In the genomic region with DNA sequence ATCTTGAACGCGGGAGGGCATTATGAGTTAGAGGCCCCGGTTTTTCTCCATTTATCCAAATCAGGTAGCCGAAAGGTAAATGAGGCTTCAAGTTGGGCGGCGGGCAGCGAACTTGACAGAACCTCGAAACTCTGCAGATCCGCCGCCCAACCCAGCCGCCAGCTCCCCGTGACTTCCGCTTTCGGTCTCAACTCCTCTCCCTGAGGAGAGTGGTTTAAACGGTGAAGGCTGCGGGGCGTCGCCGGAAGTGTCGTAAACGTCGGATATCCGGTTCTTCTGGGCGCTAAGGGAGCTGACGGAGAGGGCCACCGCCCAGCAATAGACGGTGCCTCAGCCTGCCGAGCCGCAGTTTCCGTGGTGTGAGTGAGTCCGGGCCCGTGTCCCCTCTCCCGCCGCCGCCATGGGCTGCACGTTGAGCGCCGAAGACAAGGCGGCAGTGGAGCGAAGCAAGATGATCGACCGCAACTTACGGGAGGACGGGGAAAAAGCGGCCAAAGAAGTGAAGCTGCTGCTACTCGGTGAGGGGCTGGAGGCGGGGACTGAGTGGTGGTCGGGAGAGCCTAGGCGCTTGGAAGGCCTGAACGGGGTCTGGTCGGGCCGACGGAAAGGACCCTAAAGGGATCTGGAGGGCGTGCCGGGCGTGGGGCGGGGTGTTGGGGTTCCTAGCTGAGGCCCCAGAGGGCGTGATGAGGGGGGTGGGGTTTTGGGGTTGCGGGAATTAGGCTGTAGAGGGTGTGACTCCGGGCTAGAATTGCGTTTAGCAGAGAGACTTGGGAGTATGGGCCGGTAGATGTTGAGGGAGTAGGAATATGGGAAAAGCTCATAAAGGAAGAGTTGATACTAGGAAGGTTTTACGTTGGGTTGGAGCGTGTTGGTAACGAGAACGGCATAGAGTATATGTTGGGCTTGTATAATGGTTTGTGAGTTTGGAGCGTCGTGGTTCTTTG, we compare ENCODE assay signal across 8 cellular contexts. TPM values are rescaled to one million over a fixed set of nuclear protein-coding genes. Genes with fewer than 3 reads are reported as not detected.
DNase-seq lines count a peak whose midpoint lies in the region; ATAC-seq and TF ChIP-seq lines count a peak whose summit lies in the region.

A gene (plus strand): TSS at position 295 of the 947 bp plus-strand sequence. CDS start 106 bp downstream, at position 401.

- H3K4me3 ChIP-seq in testis: peak within 1 kb of the TSS; percentile 75 to 81

- no peaks in the 10 kb centered on the region for H3K27me3 ChIP-seq in testis

- H3K4me1 Mint-ChIP-seq in activated naive CD8-positive, alpha-beta T cell treated with anti-CD3 and anti-CD28 coated beads for 36 hours: peaks cover 37% of the 10 kb centered on the region

- peaks cover 16% of the 10 kb centered on the region for H3K4me1 ChIP-seq in testis

- peak within 1 kb of the TSS; percentile 84 to 94 for H3K27ac ChIP-seq in testis

- WGBS in testis, 2 donors: 0% methylated on average over 60 to 68 of the region's 68 CpGs

- intact Hi-C loops in testis (cut with DNase I; ENCODE audit: low total_unique reads): loop anchor here (5.0 to 10.0 kb wide), 3 partner anchors 89 to 436 kb away; a partner anchor contains a TSS

- no peaks in the 10 kb centered on the region for H3K27me3 Mint-ChIP-seq in activated naive CD8-positive, alpha-beta T cell treated with anti-CD3 and anti-CD28 coated beads for 36 hours

- H3K4me3 Mint-ChIP-seq in activated naive CD8-positive, alpha-beta T cell treated with anti-CD3 and anti-CD28 coated beads for 36 hours: peak within 1 kb of the TSS; percentile 96

- DNase-seq in NCI-H1105 (lab: John Stamatoyannopoulos, UW) (peak; percentile 91), SKM-1 (lab: John Stamatoyannopoulos, UW; ENCODE audit: unreplicated experiment) (peak; percentile 93), glomerular visceral epithelial cell (ENCODE audit: extremely low spot score) (peak; percentile 94), omental fat pad (ENCODE audit: low spot score) (peak; percentile 91), testis (peak; percentile 98)
- peak; percentile 93 for DNase-seq in activated naive CD8-positive, alpha-beta T cell treated with anti-CD3 and anti-CD28 coated beads for 36 hours

- no peaks in the 10 kb centered on the region for H3K36me3 ChIP-seq in testis (ENCODE audit: low read depth, missing control alignments)

- no peaks in the 10 kb centered on the region for H3K9me3 Mint-ChIP-seq in activated naive CD8-positive, alpha-beta T cell treated with anti-CD3 and anti-CD28 coated beads for 36 hours

- H3K27ac Mint-ChIP-seq in activated naive CD8-positive, alpha-beta T cell treated with anti-CD3 and anti-CD28 coated beads for 36 hours: peak within 1 kb of the TSS; percentile 97

- H3K36me3 Mint-ChIP-seq in activated naive CD8-positive, alpha-beta T cell treated with anti-CD3 and anti-CD28 coated beads for 36 hours: no peaks in the 10 kb centered on the region

- peak; percentile 89 for TF ChIP-seq POLR2A in GM10847 (IDR thresholded peaks at IDR 0.05; ENCODE audit: extremely low read depth, insufficient read length)
- peak; percentile 98 for TF ChIP-seq POLR2A in testis (IDR thresholded peaks at IDR 0.05)

- TF ChIP-seq CTCF in omental fat pad (IDR thresholded peaks at IDR 0.05): no peak
- peak in 1 of 3 experiments; percentile 18 for TF ChIP-seq CTCF in testis (IDR thresholded peaks at IDR 0.05)

- ATAC-seq in HG02642 (IDR thresholded peaks at IDR 0.05; ENCODE audit: poor library complexity, unreplicated experiment) (peak; percentile 92), omental fat pad (ENCODE audit: low FRiP score) (peak; percentile 98)

- no peaks in the 10 kb centered on the region for H3K9me3 ChIP-seq in testis

RNA-seq across cellular contexts. Expression of the gene that starts here (rescaled TPM):
- total RNA-seq in activated naive CD8-positive, alpha-beta T cell treated with anti-CD3 and anti-CD28 coated beads for 36 hours: 1 to 10 TPM; 8.4 TPM
- 1 to 10 TPM; 7.4 to 9.8 (median 8.3) TPM for total RNA-seq in omental fat pad
- total RNA-seq in testis: 1 to 10 TPM; 5.8 to 5.9 TPM
- 5.7 TPM for polyA plus RNA-seq in testis (ENCODE audit: insufficient read depth, low read depth, low replicate concordance)

Comparison
In these comparisons a context has a peak if more than half of its experiments do, and no peak if none do; other contexts are left out.
1. Peak in every context shown above with its lines: DNase-seq, ATAC-seq, H3K4me3 ChIP-seq and H3K27ac ChIP-seq.